In the genomic region with DNA sequence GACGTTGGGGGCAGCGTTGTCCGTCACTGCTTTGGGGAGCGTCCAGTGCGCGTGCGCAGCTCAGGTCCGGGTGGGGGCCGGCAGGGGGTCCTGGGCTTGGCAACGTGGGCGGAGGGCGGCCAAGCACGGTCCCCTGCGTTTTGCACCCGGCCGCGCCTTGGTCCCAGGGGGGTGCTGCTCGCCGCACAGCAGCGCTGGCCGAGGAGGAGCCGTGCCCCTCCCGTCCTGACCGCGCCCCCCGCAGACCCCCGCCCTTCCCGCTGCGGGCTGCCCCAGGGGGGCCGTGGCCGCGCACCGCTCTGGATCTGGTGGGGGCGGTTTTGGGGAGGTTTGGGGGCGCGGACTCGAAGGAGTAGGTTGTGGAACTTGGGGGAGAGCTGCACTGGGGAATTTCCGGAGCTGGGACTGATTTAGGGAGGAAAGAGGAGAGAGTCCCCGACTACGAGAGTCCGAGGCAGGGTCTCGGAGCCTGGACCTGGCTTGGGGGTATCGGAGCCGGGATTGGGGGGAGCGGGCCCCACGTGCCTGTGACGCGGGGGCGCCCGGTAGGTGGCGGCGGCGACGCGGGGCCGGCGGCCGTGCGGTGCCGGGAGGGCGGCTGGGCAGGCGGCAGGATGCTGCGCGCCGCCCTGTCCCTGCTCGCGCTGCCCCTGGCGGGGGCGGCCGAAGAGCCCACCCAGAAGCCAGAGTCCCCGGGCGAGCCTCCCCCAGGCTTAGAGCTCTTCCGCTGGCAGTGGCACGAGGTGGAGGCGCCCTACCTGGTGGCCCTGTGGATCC, we compare ENCODE assay signal across 8 cellular contexts. TPM values are rescaled to one million over a fixed set of nuclear protein-coding genes. Genes with fewer than 3 reads are reported as not detected.
DNase-seq lines count a peak whose midpoint lies in the region; ATAC-seq and TF ChIP-seq lines count a peak whose summit lies in the region.

A gene with protein sequence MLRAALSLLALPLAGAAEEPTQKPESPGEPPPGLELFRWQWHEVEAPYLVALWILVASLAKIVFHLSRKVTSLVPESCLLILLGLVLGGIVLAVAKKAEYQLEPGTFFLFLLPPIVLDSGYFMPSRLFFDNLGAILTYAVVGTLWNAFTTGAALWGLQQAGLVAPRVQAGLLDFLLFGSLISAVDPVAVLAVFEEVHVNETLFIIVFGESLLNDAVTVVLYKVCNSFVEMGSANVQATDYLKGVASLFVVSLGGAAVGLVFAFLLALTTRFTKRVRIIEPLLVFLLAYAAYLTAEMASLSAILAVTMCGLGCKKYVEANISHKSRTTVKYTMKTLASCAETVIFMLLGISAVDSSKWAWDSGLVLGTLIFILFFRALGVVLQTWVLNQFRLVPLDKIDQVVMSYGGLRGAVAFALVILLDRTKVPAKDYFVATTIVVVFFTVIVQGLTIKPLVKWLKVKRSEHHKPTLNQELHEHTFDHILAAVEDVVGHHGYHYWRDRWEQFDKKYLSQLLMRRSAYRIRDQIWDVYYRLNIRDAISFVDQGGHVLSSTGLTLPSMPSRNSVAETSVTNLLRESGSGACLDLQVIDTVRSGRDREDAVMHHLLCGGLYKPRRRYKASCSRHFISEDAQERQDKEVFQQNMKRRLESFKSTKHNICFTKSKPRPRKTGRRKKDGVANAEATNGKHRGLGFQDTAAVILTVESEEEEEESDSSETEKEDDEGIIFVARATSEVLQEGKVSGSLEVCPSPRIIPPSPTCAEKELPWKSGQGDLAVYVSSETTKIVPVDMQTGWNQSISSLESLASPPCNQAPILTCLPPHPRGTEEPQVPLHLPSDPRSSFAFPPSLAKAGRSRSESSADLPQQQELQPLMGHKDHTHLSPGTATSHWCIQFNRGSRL (plus strand): TSS at position 579 of the 777 bp plus-strand sequence. CDS start 36 bp downstream, at position 615.

- H3K36me3 ChIP-seq in right atrium auricular region (no peaks in the 10 kb centered on the region), skeletal muscle satellite cell (ENCODE audit: insufficient read depth, low read length) (no peaks in the 10 kb centered on the region)

- H3K4me1 ChIP-seq in right atrium auricular region (peaks cover 0 to 50% of the 10 kb centered on the region in 2 donors), skeletal muscle satellite cell (ENCODE audit: control insufficient read depth, insufficient read depth, low read length) (peaks cover 48% of the 10 kb centered on the region)

- no peaks in the 10 kb centered on the region; the same call in 1 of the 2 replicates for H3K36me3 Mint-ChIP-seq in HFFc6 (ENCODE audit: low read depth)
- no peaks in the 10 kb centered on the region for H3K36me3 Mint-ChIP-seq in activated naive CD4-positive, alpha-beta T cell treated with anti-CD3 and anti-CD28 coated beads for 36 hours (ENCODE audit: low read depth)

- H3K27me3 ChIP-seq in right atrium auricular region: no peaks in the 10 kb centered on the region
- no peaks in the 10 kb centered on the region for H3K27me3 ChIP-seq in skeletal muscle satellite cell (ENCODE audit: control insufficient read depth, insufficient read depth, low read length)

- H3K4me3 ChIP-seq in right atrium auricular region (peak within 1 kb of the TSS; percentile 45 to 94), skeletal muscle satellite cell (ENCODE audit: low read length) (peak within 1 kb of the TSS; percentile 80)

- peaks cover 2% of the 10 kb centered on the region for H3K27me3 Mint-ChIP-seq in HFFc6 (ENCODE audit: insufficient read depth)
- peaks cover 8% of the 10 kb centered on the region for H3K27me3 Mint-ChIP-seq in activated naive CD4-positive, alpha-beta T cell treated with anti-CD3 and anti-CD28 coated beads for 36 hours (ENCODE audit: low read depth)

- H3K9ac ChIP-seq in skeletal muscle satellite cell (ENCODE audit: low read depth, low read length): peak within 1 kb of the TSS; percentile 75

- peak; percentile 63 for TF ChIP-seq CTCF in HFFc6 (IDR thresholded peaks at IDR 0.05)
- TF ChIP-seq CTCF in right atrium auricular region (IDR thresholded peaks at IDR 0.05): peak; percentile 18 to 34

- peak within 1 kb of the TSS; percentile 94 to 95 for H3K27ac ChIP-seq in right atrium auricular region

- ATAC-seq in HG02642 (IDR thresholded peaks at IDR 0.05; ENCODE audit: poor library complexity, unreplicated experiment): no peak

- peaks cover 49% of the 10 kb centered on the region for H3K4me1 Mint-ChIP-seq in HFFc6 (ENCODE audit: low read depth)
- H3K4me1 Mint-ChIP-seq in activated naive CD4-positive, alpha-beta T cell treated with anti-CD3 and anti-CD28 coated beads for 36 hours (ENCODE audit: low read depth): peaks cover 43% of the 10 kb centered on the region

- peak within 1 kb of the TSS; percentile 89 for H3K4me3 Mint-ChIP-seq in HFFc6
- H3K4me3 Mint-ChIP-seq in activated naive CD4-positive, alpha-beta T cell treated with anti-CD3 and anti-CD28 coated beads for 36 hours: peak within 1 kb of the TSS; percentile 89

- no peaks in the 10 kb centered on the region for H3K9me3 ChIP-seq in right atrium auricular region
- no peaks in the 10 kb centered on the region for H3K9me3 ChIP-seq in skeletal muscle satellite cell (replicated peaks; ENCODE audit: low read length)

- intact Hi-C loops in activated naive CD4-positive, alpha-beta T cell treated with anti-CD3 and anti-CD28 coated beads for 36 hours (cut with micrococcal nuclease): loop anchor here (5.0 to 10.0 kb wide), 3 partner anchors 314 to 836 kb away; partner anchors contain the start of genes CTCF, NFATC3 and THAP11

- H3K27ac Mint-ChIP-seq in HFFc6: peak within 1 kb of the TSS; percentile 97
- peak within 1 kb of the TSS; percentile 63 for H3K27ac Mint-ChIP-seq in activated naive CD4-positive, alpha-beta T cell treated with anti-CD3 and anti-CD28 coated beads for 36 hours

- peak within 1 kb of the TSS; percentile 95 for H3K4me2 ChIP-seq in skeletal muscle satellite cell (ENCODE audit: low read length)

- H3K9me3 Mint-ChIP-seq in HFFc6: no peaks in the 10 kb centered on the region
- H3K9me3 Mint-ChIP-seq in activated naive CD4-positive, alpha-beta T cell treated with anti-CD3 and anti-CD28 coated beads for 36 hours: no peaks in the 10 kb centered on the region

- peak; percentile 40 for DNase-seq in COR-L47 (lab: John Stamatoyannopoulos, UW)
- no peak for DNase-seq in HFFc6
- DNase-seq in activated naive CD4-positive, alpha-beta T cell treated with anti-CD3 and anti-CD28 coated beads for 36 hours: peak; percentile 37
- DNase-seq in right atrium auricular region (ENCODE audit: low spot score): no peak
- DNase-seq in central memory CD4-positive, alpha-beta T cell: no peak
- DNase-seq in cerebellar nuclear complex (lab: John Stamatoyannopoulos, UW): no peak

- CTCF ChIA-PET in activated naive CD4-positive, alpha-beta T cell treated with anti-CD3 and anti-CD28 coated beads for 36 hours (lab: Charles Lee): interaction anchor here (0.6 to 1.6 kb wide), 6 partner anchors 12 to 218 kb away, joined by 3 to 4 read pairs (median 3); no protein-coding TSS in a partner anchor

RNA-seq across cellular contexts. Expression of the gene that starts here (rescaled TPM):
- total RNA-seq in HFFc6 (2021; fragmentation: NEBNext Ultra II Directional; extraction: Animal tissue kit (Norgen Biotek cat#: 25700)): 1 to 10 TPM; 3.3 to 4.2 (median 3.7) TPM
- total RNA-seq in activated naive CD4-positive, alpha-beta T cell treated with anti-CD3 and anti-CD28 coated beads for 36 hours: 1 to 10 TPM; 5.2 TPM
- total RNA-seq in right atrium auricular region: 1 to 10 TPM; 1.5 to 2.4 TPM
- 1.5 and 2.3 TPM in 2 replicates for total RNA-seq in skeletal muscle satellite cell (2012; rRNA removed)

Comparison
In these comparisons a context has a peak if more than half of its experiments do, and no peak if none do; other contexts are left out.
1. DNase-seq: peak in COR-L47 (single experiment) and activated naive CD4-positive, alpha-beta T cell treated with anti-CD3 and anti-CD28 coated beads for 36 hours (single experiment); none in HFFc6 (single experiment), right atrium auricular region (single experiment), central memory CD4-positive, alpha-beta T cell (single experiment) and cerebellar nuclear complex (0 of 2).